25 cellular contexts compared by ENCODE assay signal in genomic region chr7:31022726-31023125, GRCh38. TPM values are rescaled to one million over a fixed set of nuclear protein-coding genes. Genes with fewer than 3 reads are reported as not detected.
DNase-seq lines count a peak whose midpoint lies in the region; ATAC-seq and TF ChIP-seq lines count a peak whose summit lies in the region.
"Had no signal": no experiment of that assay in that cellular context is flagged by ENCODE, and none has a peak within 500 bp of the region (broad histone marks: within the 10 kb centered on the region; RNA-seq: fewer than 3 reads in every experiment).

No MANE protein-coding gene starts in this region.

- no peak for DNase-seq in activated naive CD8-positive, alpha-beta T cell treated with anti-CD3 and anti-CD28 coated beads, Interleukin-2, amount 10 ng/mL, durations not matched to agents 7 days and 5 days
- DNase-seq in activated naive CD8-positive, alpha-beta T cell treated with anti-CD3 and anti-CD28 coated beads, Interleukin-2, amount 50 U/mL, for 24 hours: no peak
- DNase-seq in NAMALWA (ENCODE audit: low spot score) (peak; percentile 10), endodermal cell (peak; percentile 70), spleen (peak; percentile 52), upper lobe of left lung (no peak)
- DNase-seq in activated CD4-positive, alpha-beta memory T cell treated with anti-CD3 and anti-CD28 coated beads, Interleukin-2, amount 10 ng/mL, durations not matched to agents 7 days and 5 days: no peak
- DNase-seq in naive thymus-derived CD4-positive, alpha-beta T cell: no peak
- DNase-seq: CD4-positive, alpha-beta T cell; DMS153; GDM1; NCI-H1092; NCI-H1436 treated with DMSO at 0.1 percent for 48 hours; NCI-H2029; NCI-H345; NCI-H526; OCI-M1; Right ventricle myocardium superior had no signal

- no peak for TF ChIP-seq EP300 in upper lobe of left lung (IDR thresholded peaks at IDR 0.05)

- H3K27me3 ChIP-seq in endodermal cell (ENCODE audit: control insufficient read depth, insufficient read depth, low read length, poor library complexity, severe bottlenecking) (no peaks in the 10 kb centered on the region), spleen (replicated peaks in 1 of 7) (peaks cover 0 to 14% (median 0%) of the 10 kb centered on the region in 7 donors), upper lobe of left lung (no peaks in the 10 kb centered on the region)
- no peaks in the 10 kb centered on the region for H3K27me3 ChIP-seq in naive thymus-derived CD4-positive, alpha-beta T cell (ENCODE audit: control insufficient read depth in 2 of 2, insufficient read depth in 2 of 2, low read length in 2 of 2)

- no peak overlapping the region for H3K4me3 Mint-ChIP-seq in activated naive CD8-positive, alpha-beta T cell treated with anti-CD3 and anti-CD28 coated beads, Interleukin-2, amount 10 ng/mL, durations not matched to agents 7 days and 5 days
- no peak overlapping the region for H3K4me3 Mint-ChIP-seq in activated naive CD8-positive, alpha-beta T cell treated with anti-CD3 and anti-CD28 coated beads, Interleukin-2, amount 50 U/mL, for 24 hours
- no peak overlapping the region for H3K4me3 Mint-ChIP-seq in endodermal cell
- no peak overlapping the region for H3K4me3 Mint-ChIP-seq in activated CD4-positive, alpha-beta memory T cell treated with anti-CD3 and anti-CD28 coated beads, Interleukin-2, amount 10 ng/mL, durations not matched to agents 7 days and 5 days
- no peak overlapping the region for H3K4me3 Mint-ChIP-seq in naive thymus-derived CD4-positive, alpha-beta T cell
- H3K4me3 Mint-ChIP-seq: CD4-positive, alpha-beta T cell had no signal

- peaks cover 23% of the 10 kb centered on the region for H3K36me3 Mint-ChIP-seq in activated naive CD8-positive, alpha-beta T cell treated with anti-CD3 and anti-CD28 coated beads, Interleukin-2, amount 10 ng/mL, durations not matched to agents 7 days and 5 days
- no peaks in the 10 kb centered on the region for H3K36me3 Mint-ChIP-seq in activated naive CD8-positive, alpha-beta T cell treated with anti-CD3 and anti-CD28 coated beads, Interleukin-2, amount 50 U/mL, for 24 hours (ENCODE audit: low read depth)
- H3K36me3 Mint-ChIP-seq in endodermal cell (ENCODE audit: low read depth): no peaks in the 10 kb centered on the region
- peaks cover 6% of the 10 kb centered on the region for H3K36me3 Mint-ChIP-seq in activated CD4-positive, alpha-beta memory T cell treated with anti-CD3 and anti-CD28 coated beads, Interleukin-2, amount 10 ng/mL, durations not matched to agents 7 days and 5 days (ENCODE audit: low read depth)
- peaks cover 0 to 2% (median 0%) of the 10 kb centered on the region in 5 donors for H3K36me3 Mint-ChIP-seq in naive thymus-derived CD4-positive, alpha-beta T cell

- H3K27ac Mint-ChIP-seq in activated naive CD8-positive, alpha-beta T cell treated with anti-CD3 and anti-CD28 coated beads, Interleukin-2, amount 10 ng/mL, durations not matched to agents 7 days and 5 days: peak overlapping the region; percentile 67
- no peak overlapping the region for H3K27ac Mint-ChIP-seq in activated naive CD8-positive, alpha-beta T cell treated with anti-CD3 and anti-CD28 coated beads, Interleukin-2, amount 50 U/mL, for 24 hours
- peak overlapping the region; percentile 58 for H3K27ac Mint-ChIP-seq in endodermal cell
- H3K27ac Mint-ChIP-seq in activated CD4-positive, alpha-beta memory T cell treated with anti-CD3 and anti-CD28 coated beads, Interleukin-2, amount 10 ng/mL, durations not matched to agents 7 days and 5 days: no peak overlapping the region
- H3K27ac Mint-ChIP-seq in naive thymus-derived CD4-positive, alpha-beta T cell: no peak overlapping the region

- H3K4me3 ChIP-seq in endodermal cell (ENCODE audit: low read length): no peak overlapping the region
- H3K4me3 ChIP-seq in spleen: no peak overlapping the region
- H3K4me3 ChIP-seq in upper lobe of left lung: no peak overlapping the region
- no peak overlapping the region for H3K4me3 ChIP-seq in naive thymus-derived CD4-positive, alpha-beta T cell (ENCODE audit: low read length)
- H3K4me3 ChIP-seq: A549, SK-N-MC had no signal

- H3K27ac ChIP-seq in endodermal cell (ENCODE audit: low read depth, low read length) (no peak overlapping the region), spleen (no peak overlapping the region), upper lobe of left lung (no peak overlapping the region)
- H3K27ac ChIP-seq in naive thymus-derived CD4-positive, alpha-beta T cell (ENCODE audit: low read depth, low read length): no peak overlapping the region
- H3K27ac ChIP-seq: A549, SK-N-MC had no signal

- H3K36me3 ChIP-seq in endodermal cell (ENCODE audit: control insufficient read depth, insufficient read depth, low read length): no peaks in the 10 kb centered on the region
- H3K36me3 ChIP-seq in spleen: no peaks in the 10 kb centered on the region
- no peaks in the 10 kb centered on the region for H3K36me3 ChIP-seq in upper lobe of left lung
- no peaks in the 10 kb centered on the region for H3K36me3 ChIP-seq in naive thymus-derived CD4-positive, alpha-beta T cell (ENCODE audit: control insufficient read depth in 2 of 3, insufficient read depth in 3 of 3, low read length in 3 of 3)

- no peak for TF ChIP-seq CTCF in endodermal cell (conservative IDR thresholded peaks at IDR 0.05)
- TF ChIP-seq CTCF in spleen (IDR thresholded peaks at IDR 0.05 in 8 of 11, conservative IDR thresholded peaks at IDR 0.05 in 3 of 11): no peak
- TF ChIP-seq CTCF in upper lobe of left lung (IDR thresholded peaks at IDR 0.05): no peak

- CTCF ChIA-PET in activated CD4-positive, alpha-beta memory T cell treated with anti-CD3 and anti-CD28 coated beads, Interleukin-2, amount 10 ng/mL, durations not matched to agents 7 days and 5 days (lab: Charles Lee): no interaction called here
- CTCF ChIA-PET in naive thymus-derived CD4-positive, alpha-beta T cell (lab: Charles Lee): no interaction called here

- no peak for ATAC-seq in activated naive CD8-positive, alpha-beta T cell treated with anti-CD3 and anti-CD28 coated beads, Interleukin-2, amount 10 ng/mL, durations not matched to agents 7 days and 5 days (ENCODE audit: low read depth)
- no peak for ATAC-seq in activated naive CD8-positive, alpha-beta T cell treated with anti-CD3 and anti-CD28 coated beads, Interleukin-2, amount 50 U/mL, for 24 hours
- no peak for ATAC-seq in upper lobe of left lung (ENCODE audit: low FRiP score in 2 of 2)
- no peak for ATAC-seq in naive thymus-derived CD4-positive, alpha-beta T cell
- ATAC-seq: A549 had no signal

- H3K9me3 Mint-ChIP-seq in activated naive CD8-positive, alpha-beta T cell treated with anti-CD3 and anti-CD28 coated beads, Interleukin-2, amount 10 ng/mL, durations not matched to agents 7 days and 5 days: peaks cover 10% of the 10 kb centered on the region
- H3K9me3 Mint-ChIP-seq in activated naive CD8-positive, alpha-beta T cell treated with anti-CD3 and anti-CD28 coated beads, Interleukin-2, amount 50 U/mL, for 24 hours: peaks cover 9% of the 10 kb centered on the region
- no peaks in the 10 kb centered on the region for H3K9me3 Mint-ChIP-seq in endodermal cell
- peaks cover 9% of the 10 kb centered on the region for H3K9me3 Mint-ChIP-seq in activated CD4-positive, alpha-beta memory T cell treated with anti-CD3 and anti-CD28 coated beads, Interleukin-2, amount 10 ng/mL, durations not matched to agents 7 days and 5 days
- peaks cover 0 to 5% (median 0%) of the 10 kb centered on the region in 11 donors for H3K9me3 Mint-ChIP-seq in naive thymus-derived CD4-positive, alpha-beta T cell
- H3K9me3 Mint-ChIP-seq: CD4-positive, alpha-beta T cell had no signal

- H3K4me1 Mint-ChIP-seq in activated naive CD8-positive, alpha-beta T cell treated with anti-CD3 and anti-CD28 coated beads, Interleukin-2, amount 10 ng/mL, durations not matched to agents 7 days and 5 days: peaks cover 50% of the 10 kb centered on the region
- peaks cover 29% of the 10 kb centered on the region for H3K4me1 Mint-ChIP-seq in activated naive CD8-positive, alpha-beta T cell treated with anti-CD3 and anti-CD28 coated beads, Interleukin-2, amount 50 U/mL, for 24 hours
- H3K4me1 Mint-ChIP-seq in endodermal cell: peaks cover 31% of the 10 kb centered on the region
- peaks cover 40% of the 10 kb centered on the region for H3K4me1 Mint-ChIP-seq in activated CD4-positive, alpha-beta memory T cell treated with anti-CD3 and anti-CD28 coated beads, Interleukin-2, amount 10 ng/mL, durations not matched to agents 7 days and 5 days
- H3K4me1 Mint-ChIP-seq in naive thymus-derived CD4-positive, alpha-beta T cell: peaks cover 0 to 28% (median 13%) of the 10 kb centered on the region in 7 donors

- 96 to 100% methylated on average over 1 to 3 of the region's 3 CpGs for WGBS in endodermal cell (ENCODE audit: insufficient coverage in 1 of 2, insufficient read length in 1 of 2), 2 experiments
- 67 to 88% (median 80%) methylated on average over 3 of the region's 3 CpGs for WGBS in spleen, 5 donors
- 82 to 92% methylated on average over 2 to 3 of the region's 3 CpGs for WGBS in upper lobe of left lung, 2 donors

- H3K9ac ChIP-seq in endodermal cell (ENCODE audit: extremely low read depth, low read length, poor library complexity, severe bottlenecking): no peak overlapping the region

- TF ChIP-seq POLR2A in spleen (IDR thresholded peaks at IDR 0.05) (no peak), upper lobe of left lung (IDR thresholded peaks at IDR 0.05) (no peak)

- intact Hi-C loops in spleen (cut with DNase I; ENCODE audit: low total_unique reads): no loop called here
- intact Hi-C loops in naive thymus-derived CD4-positive, alpha-beta T cell (cut with micrococcal nuclease): no loop called here

- H3K9me3 ChIP-seq in endodermal cell (ENCODE audit: control insufficient read depth, low read length) (no peaks in the 10 kb centered on the region), spleen (no peaks in the 10 kb centered on the region), upper lobe of left lung (no peaks in the 10 kb centered on the region)
- no peaks in the 10 kb centered on the region for H3K9me3 ChIP-seq in naive thymus-derived CD4-positive, alpha-beta T cell (ENCODE audit: control insufficient read depth in 2 of 3, low read length in 3 of 3)
- H3K9me3 ChIP-seq: A549 had no signal

- no peaks in the 10 kb centered on the region for H3K27me3 Mint-ChIP-seq in activated naive CD8-positive, alpha-beta T cell treated with anti-CD3 and anti-CD28 coated beads, Interleukin-2, amount 10 ng/mL, durations not matched to agents 7 days and 5 days
- peaks cover 3% of the 10 kb centered on the region for H3K27me3 Mint-ChIP-seq in activated naive CD8-positive, alpha-beta T cell treated with anti-CD3 and anti-CD28 coated beads, Interleukin-2, amount 50 U/mL, for 24 hours
- H3K27me3 Mint-ChIP-seq in endodermal cell (ENCODE audit: insufficient read depth): peaks cover 3% of the 10 kb centered on the region
- no peaks in the 10 kb centered on the region for H3K27me3 Mint-ChIP-seq in activated CD4-positive, alpha-beta memory T cell treated with anti-CD3 and anti-CD28 coated beads, Interleukin-2, amount 10 ng/mL, durations not matched to agents 7 days and 5 days
- no peaks in the 10 kb centered on the region for H3K27me3 Mint-ChIP-seq in naive thymus-derived CD4-positive, alpha-beta T cell
- H3K27me3 Mint-ChIP-seq: CD4-positive, alpha-beta T cell had no signal

- POLR2A ChIA-PET in activated naive CD8-positive, alpha-beta T cell treated with anti-CD3 and anti-CD28 coated beads, Interleukin-2, amount 10 ng/mL, durations not matched to agents 7 days and 5 days (lab: Charles Lee): no interaction called here
- POLR2A ChIA-PET in activated CD4-positive, alpha-beta memory T cell treated with anti-CD3 and anti-CD28 coated beads, Interleukin-2, amount 10 ng/mL, durations not matched to agents 7 days and 5 days (lab: Charles Lee): no interaction called here
- POLR2A ChIA-PET in naive thymus-derived CD4-positive, alpha-beta T cell (lab: Charles Lee): no interaction called here

- H3K4me1 ChIP-seq in endodermal cell (ENCODE audit: control insufficient read depth, insufficient read depth, low read length) (peaks cover 11% of the 10 kb centered on the region), spleen (peaks cover 0 to 14% (median 6%) of the 10 kb centered on the region in 6 donors), upper lobe of left lung (peaks cover 0 to 6% (median 3%) of the 10 kb centered on the region in 4 donors)
- peaks cover 0 to 8% of the 10 kb centered on the region in 2 donors for H3K4me1 ChIP-seq in naive thymus-derived CD4-positive, alpha-beta T cell (ENCODE audit: control insufficient read depth in 2 of 2, insufficient read depth in 2 of 2, low read length in 2 of 2)
- H3K4me1 ChIP-seq: A549 had no signal

RNA-seq across cellular contexts. Expression of gene ADCYAP1R1, which starts 29.4 kb away (rescaled TPM):
- not detected for total RNA-seq in activated naive CD8-positive, alpha-beta T cell treated with anti-CD3 and anti-CD28 coated beads, Interleukin-2, amount 10 ng/mL, durations not matched to agents 7 days and 5 days
- total RNA-seq in endodermal cell (1 to 10 TPM; 1.2 to 2.1 TPM), spleen (1 to 10 TPM in 4 of 7 donors, under 1 TPM in 3; 0.43 to 5.6 (median 1.0) TPM), upper lobe of left lung (1 to 10 TPM in 1 of 6 donors, under 1 TPM in 5; under 0.01 to 1.3 (median 0.13) TPM)
- polyA plus RNA-seq in endodermal cell (2013, experiment 1 of 2): 12.7 TPM
- 10.1 TPM for polyA plus RNA-seq in endodermal cell (2013, experiment 2 of 2)
- polyA plus RNA-seq in spleen: under 1 TPM; 0.04 to 0.13 (median 0.06) TPM
- not detected for total RNA-seq in activated CD4-positive, alpha-beta memory T cell treated with anti-CD3 and anti-CD28 coated beads, Interleukin-2, amount 10 ng/mL, durations not matched to agents 7 days and 5 days
- not detected for total RNA-seq in naive thymus-derived CD4-positive, alpha-beta T cell
- polyA plus RNA-seq in naive thymus-derived CD4-positive, alpha-beta T cell: not detected
- total RNA-seq: CD4-positive, alpha-beta T cell; HT-29; MCF 10A had no signal
- polyA plus RNA-seq: BJ had no signal

RNA-seq across cellular contexts. Expression of gene GHRHR, which starts 59.0 kb away (rescaled TPM):
- not detected for total RNA-seq in activated naive CD8-positive, alpha-beta T cell treated with anti-CD3 and anti-CD28 coated beads, Interleukin-2, amount 10 ng/mL, durations not matched to agents 7 days and 5 days
- total RNA-seq in endodermal cell (not detected), spleen (not detected), upper lobe of left lung (1 to 10 TPM in 2 of 6 donors, under 1 TPM in 2, not detected in 2; 0.67 to 3.1 (median 1.1) TPM)
- not detected for polyA plus RNA-seq in endodermal cell (2013, experiment 1 of 2)
- not detected for polyA plus RNA-seq in endodermal cell (2013, experiment 2 of 2)
- not detected for polyA plus RNA-seq in spleen
- not detected for total RNA-seq in activated CD4-positive, alpha-beta memory T cell treated with anti-CD3 and anti-CD28 coated beads, Interleukin-2, amount 10 ng/mL, durations not matched to agents 7 days and 5 days
- not detected for total RNA-seq in naive thymus-derived CD4-positive, alpha-beta T cell
- not detected for polyA plus RNA-seq in naive thymus-derived CD4-positive, alpha-beta T cell
- total RNA-seq: CD4-positive, alpha-beta T cell; Daoy; H4; HT-29; MCF 10A; Right ventricle myocardium superior had no signal
- polyA plus RNA-seq: A549, BJ had no signal

Comparison
In these comparisons a context has a peak if more than half of its experiments do, and no peak if none do; other contexts are left out.
1. H3K27ac Mint-ChIP-seq: peak in activated naive CD8-positive, alpha-beta T cell treated with anti-CD3 and anti-CD28 coated beads, Interleukin-2, amount 10 ng/mL, durations not matched to agents 7 days and 5 days (single experiment) and endodermal cell (single experiment); none in activated naive CD8-positive, alpha-beta T cell treated with anti-CD3 and anti-CD28 coated beads, Interleukin-2, amount 50 U/mL, for 24 hours (single experiment), activated CD4-positive, alpha-beta memory T cell treated with anti-CD3 and anti-CD28 coated beads, Interleukin-2, amount 10 ng/mL, durations not matched to agents 7 days and 5 days (single experiment) and naive thymus-derived CD4-positive, alpha-beta T cell (0 of 9).
2. DNase-seq: peak in NAMALWA (single experiment), endodermal cell (single experiment) and spleen (single experiment); none in activated naive CD8-positive, alpha-beta T cell treated with anti-CD3 and anti-CD28 coated beads, Interleukin-2, amount 10 ng/mL, durations not matched to agents 7 days and 5 days (single experiment), activated naive CD8-positive, alpha-beta T cell treated with anti-CD3 and anti-CD28 coated beads, Interleukin-2, amount 50 U/mL, for 24 hours (single experiment), upper lobe of left lung (0 of 2), activated CD4-positive, alpha-beta memory T cell treated with anti-CD3 and anti-CD28 coated beads, Interleukin-2, amount 10 ng/mL, durations not matched to agents 7 days and 5 days (single experiment) and naive thymus-derived CD4-positive, alpha-beta T cell (0 of 9).